8 cellular contexts compared by ENCODE assay signal in genomic region chr5:136132557-136133415, GRCh38. TPM values are rescaled to one million over a fixed set of nuclear protein-coding genes. Genes with fewer than 3 reads are reported as not detected.
A peak's percentile ranks its signal among the peaks of the same experiment; 100 is the strongest.
DNase-seq lines count a peak whose midpoint lies in the region; ATAC-seq and TF ChIP-seq lines count a peak whose summit lies in the region.

Gene SMAD5, plus strand, starts transcription at chr5:136132845. Its CDS starts 20,916 bp downstream, at chr5:136153761.

- peak within 1 kb of the TSS; percentile 97 for H3K4me3 Mint-ChIP-seq in CD4-positive, alpha-beta T cell

- peaks cover 41% of the 10 kb centered on the region for H3K27me3 Mint-ChIP-seq in CD4-positive, alpha-beta T cell

- no peaks in the 10 kb centered on the region for H3K9me3 Mint-ChIP-seq in CD4-positive, alpha-beta T cell

- H3K27me3 ChIP-seq in CD4-positive, alpha-beta T cell (ENCODE audit: control insufficient read depth, insufficient read depth, low read length) = no peaks in the 10 kb centered on the region

- no peaks in the 10 kb centered on the region for H3K9me3 ChIP-seq in CD4-positive, alpha-beta T cell (ENCODE audit: control insufficient read depth, low read length)

- no peak for TF ChIP-seq CTCF in CD4-positive, alpha-beta T cell (IDR thresholded peaks at IDR 0.05)

- intact Hi-C loops in CD4-positive, alpha-beta T cell (cut with DNase I, micrococcal nuclease) = no loop called here

- peak; percentile 63 for ATAC-seq in CD4-positive, alpha-beta T cell (ENCODE audit: poor library complexity)
- ATAC-seq in GM19397 (IDR thresholded peaks at IDR 0.05; ENCODE audit: unreplicated experiment) (peak; percentile 95), HG03565 (IDR thresholded peaks at IDR 0.05; ENCODE audit: unreplicated experiment) (peak; percentile 85)

- peak; percentile 44 to 72 (median 60) for DNase-seq in CD4-positive, alpha-beta T cell
- DNase-seq in NCI-H82 treated with DMSO at 0.1 percent for 48 hours (lab: John Stamatoyannopoulos, UW; ENCODE audit: unreplicated experiment) (peak; percentile 48), lung microvascular endothelial cell (ENCODE audit: low read depth in 2 of 2) (peak; percentile 97)
- peak; percentile 90 for DNase-seq in activated CD8-positive, alpha-beta memory T cell treated with anti-CD3 and anti-CD28 coated beads for 24 hours
- peak; percentile 52 for DNase-seq in effector CD8-positive, alpha-beta T cell (lab: John Stamatoyannopoulos, UW)
- DNase-seq in stimulated activated CD4-positive, alpha-beta T cell treated with anti-CD3 and anti-CD28 coated beads, TNF-alpha, amount 100 ng/mL, for 4 hours (ENCODE audit: low read depth in 3 of 3) = peak; percentile 22 to 37 (median 23)

- peaks cover 5% of the 10 kb centered on the region for H3K36me3 Mint-ChIP-seq in CD4-positive, alpha-beta T cell (ENCODE audit: low read depth)

- POLR2A ChIA-PET in CD4-positive, alpha-beta T cell (lab: Charles Lee) = no interaction called here

- H3K4me1 Mint-ChIP-seq in CD4-positive, alpha-beta T cell (ENCODE audit: low read depth) = peaks cover 27% of the 10 kb centered on the region

- no peak within 1 kb of the TSS for H3K27ac ChIP-seq in CD4-positive, alpha-beta T cell (ENCODE audit: low read depth, low read length)

- CTCF ChIA-PET in CD4-positive, alpha-beta T cell (lab: Charles Lee) = interaction anchor here (1.1 kb wide), 1 partner anchor 8 kb away, joined by 3 read pairs; no protein-coding TSS in a partner anchor

- H3K27ac Mint-ChIP-seq in CD4-positive, alpha-beta T cell = peak within 1 kb of the TSS; percentile 86

RNA-seq across cellular contexts. Expression of gene SMAD5, which starts in this region (rescaled TPM):
- total RNA-seq in CD4-positive, alpha-beta T cell = 10 to 100 TPM in 1 of 2 experiments, 1 to 10 TPM in 1; 9.1 to 10.1 TPM
- total RNA-seq in lung microvascular endothelial cell = 26.2 and 28.6 TPM in 2 replicates

Comparison
In these comparisons a context has a peak if more than half of its experiments do, and no peak if none do; other contexts are left out.
1. DNase-seq: peak in every context shown above with its lines; median percentile 97 in lung microvascular endothelial cell; 90 in activated CD8-positive, alpha-beta memory T cell treated with anti-CD3 and anti-CD28 coated beads for 24 hours; 60 in CD4-positive, alpha-beta T cell; 52 in effector CD8-positive, alpha-beta T cell; 48 in NCI-H82 treated with DMSO at 0.1 percent for 48 hours; 23 in stimulated activated CD4-positive, alpha-beta T cell treated with anti-CD3 and anti-CD28 coated beads, TNF-alpha, amount 100 ng/mL, for 4 hours.